Comparison of ENCODE assay signal across 8 cellular contexts in genomic region chr3:4888913-4889846, GRCh38.
DNase-seq lines count a peak whose midpoint lies in the region; ATAC-seq and TF ChIP-seq lines count a peak whose summit lies in the region.

No MANE protein-coding gene starts in this region.

- H3K4me3 Mint-ChIP-seq in activated CD4-positive, alpha-beta T cell treated with anti-CD3 and anti-CD28 coated beads, Interleukin-2, amount 10 ng/mL, durations not matched to agents 24 days and 14 days: peak overlapping the region; percentile 49
- peak overlapping the region; percentile 18 for H3K4me3 Mint-ChIP-seq in activated T-cell treated with anti-CD3 and anti-CD28 coated beads, Interleukin-2, amount 50 U/mL, for 24 hours

- H3K9ac ChIP-seq in smooth muscle cell (ENCODE audit: low read depth): no peak overlapping the region

- no peaks in the 10 kb centered on the region for H3K4me1 ChIP-seq in smooth muscle cell (ENCODE audit: low read depth)

- intact Hi-C loops in activated CD4-positive, alpha-beta T cell treated with anti-CD3 and anti-CD28 coated beads, Interleukin-2, amount 10 ng/mL, durations not matched to agents 24 days and 14 days (cut with micrococcal nuclease): loop anchor here (1.0 to 5.0 kb wide), 9 partner anchors 9 to 168 kb away; no protein-coding TSS in a partner anchor

- H3K27ac Mint-ChIP-seq in activated CD4-positive, alpha-beta T cell treated with anti-CD3 and anti-CD28 coated beads, Interleukin-2, amount 10 ng/mL, durations not matched to agents 24 days and 14 days: peak overlapping the region; percentile 89
- H3K27ac Mint-ChIP-seq in activated T-cell treated with anti-CD3 and anti-CD28 coated beads, Interleukin-2, amount 50 U/mL, for 24 hours: peak overlapping the region; percentile 89

- H3K4me1 Mint-ChIP-seq in activated CD4-positive, alpha-beta T cell treated with anti-CD3 and anti-CD28 coated beads, Interleukin-2, amount 10 ng/mL, durations not matched to agents 24 days and 14 days: peaks cover 44% of the 10 kb centered on the region
- peaks cover 39% of the 10 kb centered on the region for H3K4me1 Mint-ChIP-seq in activated T-cell treated with anti-CD3 and anti-CD28 coated beads, Interleukin-2, amount 50 U/mL, for 24 hours (ENCODE audit: low read depth)

- TF ChIP-seq CTCF in smooth muscle cell (IDR thresholded peaks at IDR 0.05; ENCODE audit: borderline replicate concordance, insufficient read depth, poor library complexity, severe bottlenecking): no peak

- no peaks in the 10 kb centered on the region for H3K27me3 Mint-ChIP-seq in activated CD4-positive, alpha-beta T cell treated with anti-CD3 and anti-CD28 coated beads, Interleukin-2, amount 10 ng/mL, durations not matched to agents 24 days and 14 days
- no peaks in the 10 kb centered on the region for H3K27me3 Mint-ChIP-seq in activated T-cell treated with anti-CD3 and anti-CD28 coated beads, Interleukin-2, amount 50 U/mL, for 24 hours

- H2AFZ ChIP-seq in smooth muscle cell (ENCODE audit: low read depth): no peak overlapping the region

- WGBS in smooth muscle cell (ENCODE audit: low lambda C conversion rate): 91% methylated on average over 4 of the region's 4 CpGs

- ATAC-seq in HG03095 (IDR thresholded peaks at IDR 0.05; ENCODE audit: unreplicated experiment): peak; percentile 87

- H3F3A ChIP-seq in smooth muscle cell (ENCODE audit: low read depth): peaks cover 5% of the 10 kb centered on the region

- no peak overlapping the region for H3K4me2 ChIP-seq in smooth muscle cell

- H3K36me3 Mint-ChIP-seq in activated CD4-positive, alpha-beta T cell treated with anti-CD3 and anti-CD28 coated beads, Interleukin-2, amount 10 ng/mL, durations not matched to agents 24 days and 14 days (ENCODE audit: low read depth): no peaks in the 10 kb centered on the region
- H3K36me3 Mint-ChIP-seq in activated T-cell treated with anti-CD3 and anti-CD28 coated beads, Interleukin-2, amount 50 U/mL, for 24 hours (ENCODE audit: low read depth): no peaks in the 10 kb centered on the region

- H3K9me3 ChIP-seq in smooth muscle cell (replicated peaks; ENCODE audit: low read depth): no peaks in the 10 kb centered on the region

- no peaks in the 10 kb centered on the region for H3K9me3 Mint-ChIP-seq in activated CD4-positive, alpha-beta T cell treated with anti-CD3 and anti-CD28 coated beads, Interleukin-2, amount 10 ng/mL, durations not matched to agents 24 days and 14 days
- no peaks in the 10 kb centered on the region for H3K9me3 Mint-ChIP-seq in activated T-cell treated with anti-CD3 and anti-CD28 coated beads, Interleukin-2, amount 50 U/mL, for 24 hours

- no peaks in the 10 kb centered on the region for H3K27me3 ChIP-seq in smooth muscle cell (ENCODE audit: low read depth)

- H3K36me3 ChIP-seq in smooth muscle cell (ENCODE audit: low read depth): no peaks in the 10 kb centered on the region

- peak overlapping the region; percentile 45 for H3K27ac ChIP-seq in smooth muscle cell (ENCODE audit: low read depth)

- no peak overlapping the region for H3K4me3 ChIP-seq in smooth muscle cell

- no peaks in the 10 kb centered on the region for H4K20me1 ChIP-seq in smooth muscle cell (ENCODE audit: low read depth)

- DNase-seq in activated CD4-positive, alpha-beta T cell treated with anti-CD3 and anti-CD28 coated beads, Interleukin-2, amount 10 ng/mL, durations not matched to agents 24 days and 14 days: peak; percentile 87
- no peak for DNase-seq in activated CD4-positive, alpha-beta T cell treated with anti-CD3 and anti-CD28 coated beads, Interleukin-2, amount 50 U/mL, for 1 hour
- DNase-seq in activated T-cell treated with anti-CD3 and anti-CD28 coated beads, Interleukin-2, amount 50 U/mL, for 24 hours: peak; percentile 46
- DNase-seq in smooth muscle cell (lab: John Stamatoyannopoulos, UW; ENCODE audit: unreplicated experiment) (no peak), NCI-H1105 treated with DMSO at 0.1 percent for 48 hours (lab: John Stamatoyannopoulos, UW) (no peak), amniotic stem cell (lab: John Stamatoyannopoulos, UW) (no peak), hepatic stellate cell (ENCODE audit: low spot score) (no peak)

- no peaks in the 10 kb centered on the region for H3K79me2 ChIP-seq in smooth muscle cell (ENCODE audit: low read depth)

Comparison
In these comparisons a context has a peak if more than half of its experiments do, and no peak if none do; other contexts are left out.
1. DNase-seq: peak in activated CD4-positive, alpha-beta T cell treated with anti-CD3 and anti-CD28 coated beads, Interleukin-2, amount 10 ng/mL, durations not matched to agents 24 days and 14 days (single experiment) and activated T-cell treated with anti-CD3 and anti-CD28 coated beads, Interleukin-2, amount 50 U/mL, for 24 hours (single experiment); none in activated CD4-positive, alpha-beta T cell treated with anti-CD3 and anti-CD28 coated beads, Interleukin-2, amount 50 U/mL, for 1 hour (single experiment), smooth muscle cell (single experiment), NCI-H1105 treated with DMSO at 0.1 percent for 48 hours (single experiment), amniotic stem cell (single experiment) and hepatic stellate cell (single experiment).